Comparison of ENCODE assay signal across 23 cellular contexts in genomic region chr22:33914131-33914530, GRCh38. TPM values are rescaled to one million over a fixed set of nuclear protein-coding genes. Genes with fewer than 3 reads are reported as not detected.
DNase-seq lines count a peak whose midpoint lies in the region; ATAC-seq and TF ChIP-seq lines count a peak whose summit lies in the region.
"Had no signal": no experiment of that assay in that cellular context is flagged by ENCODE, and none has a peak within 500 bp of the region (broad histone marks: within the 10 kb centered on the region; RNA-seq: fewer than 3 reads in every experiment).

No MANE protein-coding gene starts in this region.

- POLR2A ChIA-PET in WTC11 (lab: Charles Lee): no interaction called here

- H3K9me3 ChIP-seq in iPS-20b (ENCODE audit: insufficient read depth, low read depth, low read length): no peaks in the 10 kb centered on the region
- H3K9me3 ChIP-seq: A549; BE2C; BLaER1 treated with 17β-estradiol and CSF1 and Interleukin-3, amounts not matched to agents 10 nM and 100 nM had no signal

- DNase-seq in H7 (peak; percentile 36), WTC11 (ENCODE audit: low spot score) (no peak), type B pancreatic cell (ENCODE audit: extremely low spot score, unreplicated experiment) (no peak), cortex of kidney (lab: John Stamatoyannopoulos, UW) (no peak), chondrocyte (ENCODE audit: low spot score) (no peak)
- DNase-seq in natural killer cell treated with Interleukin-12 subunit alpha and Interleukin-12 subunit beta and Interleukin-15 and Interleukin-18, amount 100 ng/mL, for 72 hours (ENCODE audit: low spot score): no peak
- DNase-seq: 8988T; ACHN; AML-193; BE2C; CD4-positive, alpha-beta T cell; CD8-positive, alpha-beta memory T cell; DMS 273 treated with DMSO at 0.1 percent for 48 hours; DMS79; EL; GDM1; GM23248; HCEC 1CT had no signal

- H3K27me3 Mint-ChIP-seq in WTC11 (ENCODE audit: low read depth): peaks cover 5% of the 10 kb centered on the region
- H3K27me3 Mint-ChIP-seq in type B pancreatic cell: no peaks in the 10 kb centered on the region
- H3K27me3 Mint-ChIP-seq in natural killer cell treated with Interleukin-12 subunit alpha and Interleukin-12 subunit beta and Interleukin-15 and Interleukin-18, amount 100 ng/mL, for 72 hours: peaks cover 28% of the 10 kb centered on the region in 2 donors
- H3K27me3 Mint-ChIP-seq in chondrocyte (ENCODE audit: low read depth): no peaks in the 10 kb centered on the region

- H3K27ac Mint-ChIP-seq in WTC11 (peak overlapping the region; percentile 61), type B pancreatic cell (peak overlapping the region; percentile 5), chondrocyte (ENCODE audit: unreplicated experiment) (no peak overlapping the region)
- H3K27ac Mint-ChIP-seq in natural killer cell treated with Interleukin-12 subunit alpha and Interleukin-12 subunit beta and Interleukin-15 and Interleukin-18, amount 100 ng/mL, for 72 hours: no peak overlapping the region
- H3K27ac Mint-ChIP-seq: CD14-positive monocyte; CD4-positive, alpha-beta T cell; CD8-positive, alpha-beta memory T cell had no signal

- H3K36me3 ChIP-seq in H7 (replicated peaks; ENCODE audit: control insufficient read depth, insufficient read depth, low read length) (peaks cover 2% of the 10 kb centered on the region; the same call in 1 of the 2 replicates), iPS-20b (ENCODE audit: insufficient read depth, low read depth, low read length) (peaks cover 11% of the 10 kb centered on the region; the same call in 1 of the 2 replicates)
- H3K36me3 ChIP-seq: BE2C had no signal

- H3K4me1 ChIP-seq in iPS-20b (ENCODE audit: insufficient read depth, low read length): peaks cover 51% of the 10 kb centered on the region
- H3K4me1 ChIP-seq: BE2C had no signal

- H3K4me3 Mint-ChIP-seq in WTC11 (peak overlapping the region; percentile 17), type B pancreatic cell (no peak overlapping the region), chondrocyte (ENCODE audit: unreplicated experiment) (no peak overlapping the region)
- no peak overlapping the region for H3K4me3 Mint-ChIP-seq in natural killer cell treated with Interleukin-12 subunit alpha and Interleukin-12 subunit beta and Interleukin-15 and Interleukin-18, amount 100 ng/mL, for 72 hours
- H3K4me3 Mint-ChIP-seq: CD14-positive monocyte; CD4-positive, alpha-beta T cell; CD8-positive, alpha-beta memory T cell had no signal

- H3K9ac ChIP-seq in iPS-20b (ENCODE audit: low read depth, low read length): no peak overlapping the region
- H3K9ac ChIP-seq: BLaER1 treated with 17β-estradiol and CSF1 and Interleukin-3, amounts not matched to agents 10 nM and 100 nM; GM23248 had no signal

- peaks cover 13% of the 10 kb centered on the region for H3K36me3 Mint-ChIP-seq in WTC11
- H3K36me3 Mint-ChIP-seq in type B pancreatic cell: peaks cover 44% of the 10 kb centered on the region
- no peaks in the 10 kb centered on the region for H3K36me3 Mint-ChIP-seq in natural killer cell treated with Interleukin-12 subunit alpha and Interleukin-12 subunit beta and Interleukin-15 and Interleukin-18, amount 100 ng/mL, for 72 hours
- H3K36me3 Mint-ChIP-seq in chondrocyte (ENCODE audit: low read depth): peaks cover 6% of the 10 kb centered on the region
- H3K36me3 Mint-ChIP-seq: CD14-positive monocyte; CD8-positive, alpha-beta memory T cell had no signal

- H3K27me3 ChIP-seq in H7 (ENCODE audit: control insufficient read depth, insufficient read depth, low read length) (peaks cover 1% of the 10 kb centered on the region; the same call in 1 of the 2 replicates), iPS-20b (ENCODE audit: insufficient read depth, low read length) (peaks cover 12% of the 10 kb centered on the region)
- H3K27me3 ChIP-seq: BLaER1 treated with 17β-estradiol and CSF1 and Interleukin-3, amounts not matched to agents 10 nM and 100 nM had no signal

- no peak for TF ChIP-seq CTCF in WTC11 (IDR thresholded peaks at IDR 0.05)
- TF ChIP-seq CTCF in type B pancreatic cell (conservative IDR thresholded peaks at IDR 0.05): no peak
- TF ChIP-seq CTCF in chondrocyte (IDR thresholded peaks at IDR 0.05): no peak

- no peak overlapping the region for H3K27ac ChIP-seq in iPS-20b (ENCODE audit: low read length)
- H3K27ac ChIP-seq: A549; BLaER1 treated with 17β-estradiol and CSF1 and Interleukin-3, amounts not matched to agents 10 nM and 100 nM; GM23248 had no signal

- CTCF ChIA-PET in WTC11 (lab: Charles Lee): interaction anchor here (1.4 kb wide), 1 partner anchor 17 kb away, joined by 3 read pairs; no protein-coding TSS in a partner anchor

- H3K9me3 Mint-ChIP-seq in WTC11 (no peaks in the 10 kb centered on the region), type B pancreatic cell (peaks cover 5% of the 10 kb centered on the region), chondrocyte (ENCODE audit: low read depth) (no peaks in the 10 kb centered on the region)
- H3K9me3 Mint-ChIP-seq in natural killer cell treated with Interleukin-12 subunit alpha and Interleukin-12 subunit beta and Interleukin-15 and Interleukin-18, amount 100 ng/mL, for 72 hours: no peaks in the 10 kb centered on the region

- H3K4me1 Mint-ChIP-seq in WTC11 (peaks cover 94% of the 10 kb centered on the region), type B pancreatic cell (ENCODE audit: unreplicated experiment) (peaks cover 55% of the 10 kb centered on the region), chondrocyte (ENCODE audit: low read depth) (peaks cover 30% of the 10 kb centered on the region)
- H3K4me1 Mint-ChIP-seq in natural killer cell treated with Interleukin-12 subunit alpha and Interleukin-12 subunit beta and Interleukin-15 and Interleukin-18, amount 100 ng/mL, for 72 hours (ENCODE audit: low read depth in 2 of 2): peaks cover 3 to 7% of the 10 kb centered on the region in 2 donors
- H3K4me1 Mint-ChIP-seq: CD14-positive monocyte had no signal

- H3K4me3 ChIP-seq in H7 (ENCODE audit: insufficient read depth, low read depth, low read length) (no peak overlapping the region), iPS-20b (ENCODE audit: low read length) (peak overlapping the region; percentile 31; the same call in 1 of the 2 replicates)
- H3K4me3 ChIP-seq: A549; BLaER1 treated with 17β-estradiol and CSF1 and Interleukin-3, amounts not matched to agents 10 nM and 100 nM; GM12878; GM23248 had no signal

- peak; percentile 34 for ATAC-seq in WTC11
- ATAC-seq in natural killer cell treated with Interleukin-12 subunit alpha and Interleukin-12 subunit beta and Interleukin-15 and Interleukin-18, amount 100 ng/mL, for 72 hours: no peak
- ATAC-seq: A549, GM12878 had no signal

TF ChIP-seq in WTC11, 78 proteins besides CTCF, POLR2A, EP300 and RAD21:
- TF ChIP-seq E2F1 (CRISPR knock-in tag; IDR thresholded peaks at IDR 0.05) (no peak), FOXK1 (CRISPR knock-in tag; IDR thresholded peaks at IDR 0.05) (no peak), GABPB1 (CRISPR knock-in tag; IDR thresholded peaks at IDR 0.05) (no peak), ZNF121 (CRISPR knock-in tag; IDR thresholded peaks at IDR 0.05) (no peak), SP1 (CRISPR knock-in tag; conservative IDR thresholded peaks at IDR 0.05) (no peak), TP53 (CRISPR knock-in tag; IDR thresholded peaks at IDR 0.05) (no peak), NFE2L1 (CRISPR knock-in tag; IDR thresholded peaks at IDR 0.05) (no peak), ETV6 (CRISPR knock-in tag; IDR thresholded peaks at IDR 0.05) (no peak), ZNF138 (CRISPR knock-in tag; conservative IDR thresholded peaks at IDR 0.05) (no peak), NR2C2 (CRISPR knock-in tag; IDR thresholded peaks at IDR 0.05) (no peak)
TF ChIP-seq in WTC11: peak in this region for 0.

RNA-seq across cellular contexts. Expression of gene LARGE1, which starts 6.1 kb away (rescaled TPM):
- 30.7 and 35.4 TPM in 2 replicates for total RNA-seq in H7 (2014; rRNA removed; shearing (Covaris generic))
- total RNA-seq in WTC11 (2021): 62.4 to 72.6 TPM (median 68.8 TPM) in 3 replicates
- total RNA-seq in type B pancreatic cell (ENCODE audit: low replicate concordance): 62.4 and 96.6 TPM in 2 replicates
- total RNA-seq in natural killer cell treated with Interleukin-12 subunit alpha and Interleukin-12 subunit beta and Interleukin-15 and Interleukin-18, amount 100 ng/mL, for 72 hours: 1 to 10 TPM; 6.9 to 9.0 TPM
- total RNA-seq in chondrocyte: 21.3 to 24.8 TPM (median 22.6 TPM) in 3 replicates

Comparison
In these comparisons a context has a peak if more than half of its experiments do, and no peak if none do; other contexts are left out.
1. H3K27ac Mint-ChIP-seq: peak in WTC11 (single experiment) and type B pancreatic cell (single experiment); none in natural killer cell treated with Interleukin-12 subunit alpha and Interleukin-12 subunit beta and Interleukin-15 and Interleukin-18, amount 100 ng/mL, for 72 hours (0 of 2) and chondrocyte (single experiment).